ENCODE assay signal across 28 cellular contexts in the genomic region with DNA sequence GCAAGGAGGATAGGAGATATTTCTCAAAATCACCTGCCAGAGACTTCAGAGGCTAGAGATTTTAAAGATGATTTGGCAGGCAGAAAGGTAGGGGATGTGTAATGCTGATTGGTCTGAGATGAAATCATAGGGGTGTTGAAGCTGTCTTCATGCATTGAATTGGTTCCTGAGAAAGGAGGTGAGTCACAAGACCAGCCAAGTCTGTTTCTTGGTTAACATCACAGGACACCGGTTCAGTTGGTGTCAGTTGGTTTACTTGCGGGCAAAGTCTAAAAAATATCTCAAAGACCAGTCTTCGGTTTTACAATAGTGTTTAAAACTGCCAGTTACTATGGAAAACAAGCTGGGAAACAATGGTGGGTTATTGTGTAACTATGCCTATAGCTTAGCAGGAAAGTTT.
"Had no signal": no experiment of that assay in that cellular context is flagged by ENCODE, and none has a peak within 500 bp of the region (broad histone marks: within the 10 kb centered on the region; RNA-seq: fewer than 3 reads in every experiment).

No MANE protein-coding gene starts in this region.

- H3K27me3 ChIP-seq: adrenal gland, body of pancreas, breast epithelium, SJCRH30 had no signal

- H3K9me3 ChIP-seq: adrenal gland, body of pancreas, SJCRH30 had no signal

- H3K9ac ChIP-seq: KMS-11 had no signal

- H3K36me3 ChIP-seq: adrenal gland, breast epithelium, SJCRH30, WERI-Rb-1 had no signal

- H3K27ac ChIP-seq: adrenal gland, body of pancreas, breast epithelium, KMS-11, SJCRH30, SK-N-MC, WERI-Rb-1 had no signal

- H3K4me1 ChIP-seq: adrenal gland, body of pancreas, breast epithelium, SJCRH30 had no signal

- FAIRE-seq: astrocyte had no signal

- H3K4me2 ChIP-seq: KMS-11 had no signal

- H3K4me3 ChIP-seq: adrenal gland, body of pancreas, breast epithelium, SJCRH30, SK-N-MC had no signal

- DNase-seq: activated CD4-positive, alpha-beta memory T cell treated with anti-CD3 and anti-CD28 coated beads for 36 hours; activated CD4-positive, alpha-beta T cell treated with anti-CD3 and anti-CD28 coated beads, Interleukin-2, amount 50 U/mL, for 1 hour; activated CD4-positive, CD25-positive, alpha-beta regulatory T cell; activated CD8-positive, alpha-beta memory T cell treated with anti-CD3 and anti-CD28 coated beads, Interleukin-2, amount 50 U/mL, for 4 hours; activated gamma-delta T cell treated with Interleukin-2 at 50 U/mL for 16 hours; activated naive CD4-positive, alpha-beta T cell treated with anti-CD3 and anti-CD28 coated beads for 36 hours; activated T-cell treated with anti-CD3 and anti-CD28 coated beads for 4 hours; activated T-cell treated with anti-CD3 and anti-CD28 coated beads, Interleukin-2, amount 50 U/mL, for 4 hours; adrenal gland; body of pancreas; caudate nucleus; NCI-H1092 treated with DMSO at 0.1 percent for 48 hours; NCI-H1417; NCI-H146; NCI-H187 treated with DMSO at 0.1 percent for 48 hours; NCI-H2081; NCI-H2171 treated with DMSO at 0.1 percent for 48 hours; NCI-H226; NCI-H446 treated with DMSO at 0.1 percent for 48 hours; NCI-H524; SHP77; SJCRH30; T1000; WERI-Rb-1 had no signal
